In genomic region chr6:33696076-33696475, GRCh38 we compare ENCODE assay signal across 13 cellular contexts. TPM values are rescaled to one million over a fixed set of nuclear protein-coding genes. Genes with fewer than 3 reads are reported as not detected.
A peak's percentile ranks its signal among the peaks of the same experiment; 100 is the strongest.
DNase-seq lines count a peak whose midpoint lies in the region; ATAC-seq and TF ChIP-seq lines count a peak whose summit lies in the region.
"Had no signal": no experiment of that assay in that cellular context is flagged by ENCODE, and none has a peak within 500 bp of the region (broad histone marks: within the 10 kb centered on the region; RNA-seq: fewer than 3 reads in every experiment).

No MANE protein-coding gene starts in this region.

- no peaks in the 10 kb centered on the region for H3K27me3 Mint-ChIP-seq in activated CD4-positive, alpha-beta T cell treated with anti-CD3 and anti-CD28 coated beads for 36 hours
- H3K27me3 Mint-ChIP-seq in activated B cell treated with CpG ODN at 0.5 μM for 24 hours: no peaks in the 10 kb centered on the region
- no peaks in the 10 kb centered on the region for H3K27me3 Mint-ChIP-seq in stimulated activated memory B cell treated with anti-CD40 and anti-IgM and Interleukin-4, amounts not matched to agents 10 μg/mL and 1 μg/mL and 100 μg/mL, for 72 hours

- H3K27me3 ChIP-seq in esophagus squamous epithelium: no peaks in the 10 kb centered on the region
- H3K27me3 ChIP-seq: transverse colon had no signal

- intact Hi-C loops in activated CD4-positive, alpha-beta T cell treated with anti-CD3 and anti-CD28 coated beads for 36 hours (cut with DNase I, micrococcal nuclease): no loop called here
- intact Hi-C loops in activated B cell treated with CpG ODN at 0.5 μM for 24 hours (cut with micrococcal nuclease) (loop anchor here (1.0 to 5.0 kb wide), 4 partner anchors 15 to 269 kb away; partner anchors contain the start of genes ITPR3 and UQCC2), esophagus squamous epithelium (cut with DNase I) (no loop called here)

- H3K9me3 ChIP-seq in esophagus squamous epithelium: no peaks in the 10 kb centered on the region
- H3K9me3 ChIP-seq: transverse colon had no signal

- H3K27ac ChIP-seq in esophagus squamous epithelium: peak overlapping the region; percentile 40 to 73 (median 58)

- no peak for DNase-seq in activated CD4-positive, alpha-beta T cell treated with anti-CD3 and anti-CD28 coated beads for 36 hours
- no peak for DNase-seq in activated CD4-positive, alpha-beta T cell treated with anti-CD3 and anti-CD28 coated beads, Interleukin-2, amount 50 U/mL, for 48 hours
- DNase-seq in activated B cell treated with CpG ODN at 0.5 μM for 24 hours (no peak), esophagus squamous epithelium (lab: John Stamatoyannopoulos, UW) (no peak), ureter (ENCODE audit: low spot score) (no peak), HCEC 1CT (no peak)
- DNase-seq in stimulated activated CD4-positive, alpha-beta T cell treated with anti-CD3 and anti-CD28 coated beads, Interleukin-2, amount 100 ng/mL, for 24 hours: no peak
- DNase-seq: activated CD4-positive, alpha-beta T cell treated with anti-CD3 and anti-CD28 coated beads for 1 hour; erythroblast; GDM1; NCI-H2081 treated with DMSO at 0.1 percent for 48 hours; transverse colon had no signal

- peaks cover 60% of the 10 kb centered on the region for H3K36me3 Mint-ChIP-seq in activated CD4-positive, alpha-beta T cell treated with anti-CD3 and anti-CD28 coated beads for 36 hours (ENCODE audit: low read depth)
- peaks cover 48% of the 10 kb centered on the region for H3K36me3 Mint-ChIP-seq in activated B cell treated with CpG ODN at 0.5 μM for 24 hours (ENCODE audit: low read depth)
- peaks cover 53% of the 10 kb centered on the region for H3K36me3 Mint-ChIP-seq in stimulated activated memory B cell treated with anti-CD40 and anti-IgM and Interleukin-4, amounts not matched to agents 10 μg/mL and 1 μg/mL and 100 μg/mL, for 72 hours

- 40 to 79% methylated on average over 1 to 10 of the region's 10 CpGs for WGBS in esophagus squamous epithelium, 2 donors

- peaks cover 7 to 66% (median 16%) of the 10 kb centered on the region in 3 donors for H3K36me3 ChIP-seq in esophagus squamous epithelium

- H3K4me1 ChIP-seq in esophagus squamous epithelium: peaks cover 39 to 94% (median 84%) of the 10 kb centered on the region in 3 donors

- no peak for ATAC-seq in activated CD4-positive, alpha-beta T cell treated with anti-CD3 and anti-CD28 coated beads for 36 hours
- ATAC-seq in activated B cell treated with CpG ODN at 0.5 μM for 24 hours (ENCODE audit: low read depth): no peak
- no peak for ATAC-seq in stimulated activated memory B cell treated with anti-CD40 and anti-IgM and Interleukin-4, amounts not matched to agents 10 μg/mL and 1 μg/mL and 100 μg/mL, for 72 hours

- CTCF ChIA-PET in activated CD4-positive, alpha-beta T cell treated with anti-CD3 and anti-CD28 coated beads for 36 hours (lab: Charles Lee): interaction anchor here (0.6 to 1.5 kb wide), 4 partner anchors 10 to 336 kb away, joined by 3 read pairs; no protein-coding TSS in a partner anchor
- CTCF ChIA-PET in activated B cell treated with CpG ODN at 0.5 μM for 24 hours (lab: Charles Lee): interaction anchor here (0.9 kb wide), 1 partner anchor 16 kb away, joined by 3 read pairs; no protein-coding TSS in a partner anchor

- peaks cover 90% of the 10 kb centered on the region for H3K4me1 Mint-ChIP-seq in activated CD4-positive, alpha-beta T cell treated with anti-CD3 and anti-CD28 coated beads for 36 hours
- peaks cover 93% of the 10 kb centered on the region for H3K4me1 Mint-ChIP-seq in activated B cell treated with CpG ODN at 0.5 μM for 24 hours
- peaks cover 90% of the 10 kb centered on the region for H3K4me1 Mint-ChIP-seq in stimulated activated memory B cell treated with anti-CD40 and anti-IgM and Interleukin-4, amounts not matched to agents 10 μg/mL and 1 μg/mL and 100 μg/mL, for 72 hours

- H3K9me3 Mint-ChIP-seq in activated CD4-positive, alpha-beta T cell treated with anti-CD3 and anti-CD28 coated beads for 36 hours (ENCODE audit: low read depth): no peaks in the 10 kb centered on the region
- H3K9me3 Mint-ChIP-seq in activated B cell treated with CpG ODN at 0.5 μM for 24 hours: no peaks in the 10 kb centered on the region
- H3K9me3 Mint-ChIP-seq in stimulated activated memory B cell treated with anti-CD40 and anti-IgM and Interleukin-4, amounts not matched to agents 10 μg/mL and 1 μg/mL and 100 μg/mL, for 72 hours: no peaks in the 10 kb centered on the region

- POLR2A ChIA-PET in activated CD4-positive, alpha-beta T cell treated with anti-CD3 and anti-CD28 coated beads for 36 hours (lab: Charles Lee): interaction anchor here (0.6 to 1.0 kb wide), 2 partner anchors 11 to 13 kb away, joined by 3 to 4 read pairs; no protein-coding TSS in a partner anchor
- POLR2A ChIA-PET in activated B cell treated with CpG ODN at 0.5 μM for 24 hours (lab: Charles Lee): interaction anchor here (1.2 to 2.0 kb wide), 6 partner anchors 15 to 125 kb away, joined by 3 to 11 read pairs (median 8); partner anchors contain the start of genes BAK1, ITPR3 and UQCC2

- TF ChIP-seq POLR2A in esophagus squamous epithelium (IDR thresholded peaks at IDR 0.05): no peak

- no peak overlapping the region for H3K4me3 ChIP-seq in esophagus squamous epithelium
- H3K4me3 ChIP-seq: transverse colon had no signal

- H3K27ac Mint-ChIP-seq in activated CD4-positive, alpha-beta T cell treated with anti-CD3 and anti-CD28 coated beads for 36 hours: peak overlapping the region; percentile 90
- H3K27ac Mint-ChIP-seq in activated B cell treated with CpG ODN at 0.5 μM for 24 hours: peak overlapping the region; percentile 90
- peak overlapping the region; percentile 88 for H3K27ac Mint-ChIP-seq in stimulated activated memory B cell treated with anti-CD40 and anti-IgM and Interleukin-4, amounts not matched to agents 10 μg/mL and 1 μg/mL and 100 μg/mL, for 72 hours

- TF ChIP-seq CTCF in activated B cell treated with CpG ODN at 0.5 μM for 24 hours (IDR thresholded peaks at IDR 0.05) (no peak), esophagus squamous epithelium (IDR thresholded peaks at IDR 0.05) (no peak)

- no peak overlapping the region for H3K4me3 Mint-ChIP-seq in activated CD4-positive, alpha-beta T cell treated with anti-CD3 and anti-CD28 coated beads for 36 hours
- peak overlapping the region; percentile 73 for H3K4me3 Mint-ChIP-seq in activated B cell treated with CpG ODN at 0.5 μM for 24 hours
- H3K4me3 Mint-ChIP-seq in stimulated activated memory B cell treated with anti-CD40 and anti-IgM and Interleukin-4, amounts not matched to agents 10 μg/mL and 1 μg/mL and 100 μg/mL, for 72 hours: peak overlapping the region; percentile 53

RNA-seq across cellular contexts. Expression of gene UQCC2, which starts 15.4 kb away (rescaled TPM):
- total RNA-seq in activated CD4-positive, alpha-beta T cell treated with anti-CD3 and anti-CD28 coated beads for 36 hours: 100 to 1,000 TPM; 141 to 147 TPM
- 26.2 and 37.5 TPM in 2 replicates for total RNA-seq in activated B cell treated with CpG ODN at 0.5 μM for 24 hours
- total RNA-seq in esophagus squamous epithelium: 10 to 100 TPM in 3 of 4 donors, 1 to 10 TPM in 1; 7.8 to 36.8 (median 13.7) TPM
- 74.2 TPM for total RNA-seq in ureter

RNA-seq across cellular contexts. Expression of gene IP6K3, which starts 50.6 kb away (rescaled TPM):
- total RNA-seq in activated CD4-positive, alpha-beta T cell treated with anti-CD3 and anti-CD28 coated beads for 36 hours: not detected
- total RNA-seq in activated B cell treated with CpG ODN at 0.5 μM for 24 hours: not detected in 2 replicates
- total RNA-seq in esophagus squamous epithelium: 1 to 10 TPM in 2 of 4 donors, under 1 TPM in 1, not detected in 1; 0.75 to 5.5 (median 1.7) TPM
- total RNA-seq in ureter: 2.6 TPM
